Comparison of ENCODE assay signal across 7 cellular contexts in the genomic region with DNA sequence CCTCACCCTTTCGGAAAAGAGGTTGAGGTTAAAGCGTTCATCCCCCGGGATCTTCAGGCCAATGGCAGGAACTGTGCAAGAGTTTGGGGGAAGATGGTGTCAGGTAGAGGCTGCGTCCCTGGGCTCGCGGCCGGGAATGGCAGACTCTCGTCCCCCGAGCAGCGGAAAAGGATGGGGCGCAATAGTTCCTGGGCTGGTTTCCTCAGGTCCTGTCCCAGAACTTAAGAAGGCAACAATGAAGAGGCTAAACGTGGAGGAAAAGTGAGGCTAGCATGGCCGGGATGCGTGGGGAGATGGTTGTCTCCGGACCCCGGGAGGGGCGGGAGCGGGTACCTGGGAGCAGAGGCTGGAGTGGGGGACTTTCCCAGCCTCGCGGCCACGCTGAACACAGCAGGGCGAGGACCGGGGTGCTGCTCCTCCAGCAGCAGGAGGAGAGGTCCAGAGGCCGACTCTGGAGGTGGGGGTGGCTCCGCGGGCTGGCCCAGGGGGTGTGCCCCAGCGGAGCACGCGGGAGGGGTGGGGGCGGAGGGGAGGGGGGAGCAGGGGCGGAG. TPM values are rescaled to one million over a fixed set of nuclear protein-coding genes. Genes with fewer than 3 reads are reported as not detected.
DNase-seq lines count a peak whose midpoint lies in the region; TF ChIP-seq lines count a peak whose summit lies in the region.

No MANE protein-coding gene starts in this region.

- TF ChIP-seq CTCF in NB4 (IDR thresholded peaks at IDR 0.05; ENCODE audit: low read depth, low read length) = no peak
- TF ChIP-seq CTCF in breast epithelium (IDR thresholded peaks at IDR 0.05) = no peak
- no peak for TF ChIP-seq CTCF in liver (IDR thresholded peaks at IDR 0.05; ENCODE audit: low read depth, low read length, missing input control)
- no peak for TF ChIP-seq CTCF in tibial nerve (IDR thresholded peaks at IDR 0.05)

- no peaks in the 10 kb centered on the region for H3K4me1 ChIP-seq in breast epithelium
- H3K4me1 ChIP-seq in liver (ENCODE audit: control insufficient read depth in 4 of 4, insufficient read depth in 4 of 4, low read length in 3 of 4) = peaks cover 8 to 40% (median 24%) of the 10 kb centered on the region in 4 donors
- H3K4me1 ChIP-seq in tibial nerve = peaks cover 0 to 22% (median 9%) of the 10 kb centered on the region in 4 donors

- in situ Hi-C loops in GM18951 (cut with MboI; ENCODE audit: low sequenced_read_pairs, unreplicated experiment) = no loop called here

- H3K9ac ChIP-seq in liver (ENCODE audit: low read depth in 1 of 2, low read length in 2 of 2) = peak overlapping the region in 1 of 2 donors; percentile 12

- DNase-seq in NB4 (ENCODE audit: low read depth) (no peak), breast epithelium (ENCODE audit: low spot score in 2 of 2) (no peak), tibial nerve (ENCODE audit: low spot score in 2 of 2) (no peak), NCI-H510A treated with DMSO at 0.1 percent for 48 hours (lab: John Stamatoyannopoulos, UW) (no peak), erythroblast (lab: John Stamatoyannopoulos, UW) (no peak)

- intact Hi-C loops in breast epithelium (cut with DNase I; ENCODE audit: low total_unique reads) = no loop called here

- TF ChIP-seq EP300 in tibial nerve (IDR thresholded peaks at IDR 0.05) = no peak

- no peak for TF ChIP-seq RAD21 in liver (IDR thresholded peaks at IDR 0.05)

- peak overlapping the region; percentile 16 for H3K4me3 ChIP-seq in NB4 (ENCODE audit: low read depth, low read length)
- H3K4me3 ChIP-seq in breast epithelium = peak overlapping the region; percentile 51 to 75 (median 63)
- H3K4me3 ChIP-seq in liver (ENCODE audit: low read depth in 1 of 3, low read length in 3 of 3) = peak overlapping the region; percentile 51 to 80 (median 57)
- peak overlapping the region; percentile 37 to 76 (median 56) for H3K4me3 ChIP-seq in tibial nerve

- WGBS in liver = 13% methylated on average over 31 of the region's 31 CpGs
- 1% methylated on average over 23 to 29 of the region's 31 CpGs for WGBS in tibial nerve, 2 donors

- H3K27ac ChIP-seq in breast epithelium (no peak overlapping the region), liver (ENCODE audit: low read depth in 1 of 2, low read length in 2 of 2) (peak overlapping the region in 1 of 2 donors; percentile 19), tibial nerve (peak overlapping the region in 3 of 4 donors; percentile 60 to 77 (median 60))

- H3K27me3 ChIP-seq in breast epithelium = no peaks in the 10 kb centered on the region
- no peaks in the 10 kb centered on the region for H3K27me3 ChIP-seq in liver (ENCODE audit: control insufficient read depth in 4 of 4, insufficient read depth in 4 of 4, low read length in 3 of 4)
- H3K27me3 ChIP-seq in tibial nerve = peaks cover 0 to 29% of the 10 kb centered on the region in 2 donors

- peak; percentile 75 for TF ChIP-seq POLR2A in GM18951 (IDR thresholded peaks at IDR 0.05; ENCODE audit: extremely low read depth, insufficient read depth, insufficient read length)
- no peak for TF ChIP-seq POLR2A in NB4 (IDR thresholded peaks at IDR 0.05; ENCODE audit: extremely low read depth, insufficient read length)
- TF ChIP-seq POLR2A in breast epithelium (IDR thresholded peaks at IDR 0.05) = no peak
- no peak for TF ChIP-seq POLR2A in tibial nerve (IDR thresholded peaks at IDR 0.05)
- TF ChIP-seq POLR2A in erythroblast (IDR thresholded peaks at IDR 0.05; ENCODE audit: low read length) = no peak

- H3K36me3 ChIP-seq in breast epithelium = no peaks in the 10 kb centered on the region
- H3K36me3 ChIP-seq in liver (ENCODE audit: control insufficient read depth in 4 of 4, insufficient read depth in 3 of 4, low read depth in 1 of 4, low read length in 3 of 4) = no peaks in the 10 kb centered on the region
- H3K36me3 ChIP-seq in tibial nerve = no peaks in the 10 kb centered on the region

- H3K9me3 ChIP-seq in breast epithelium = no peaks in the 10 kb centered on the region
- H3K9me3 ChIP-seq in liver (ENCODE audit: control insufficient read depth in 4 of 4, low read length in 3 of 4) = no peaks in the 10 kb centered on the region
- H3K9me3 ChIP-seq in tibial nerve = no peaks in the 10 kb centered on the region

TF ChIP-seq in liver, 16 proteins besides CTCF, POLR2A, EP300 and RAD21:
- TF ChIP-seq REST (IDR thresholded peaks at IDR 0.05) = no peak
- TF ChIP-seq SP1 (IDR thresholded peaks at IDR 0.05) = no peak
- no peak for TF ChIP-seq JUND (IDR thresholded peaks at IDR 0.05)
- no peak for TF ChIP-seq NR2F2 (IDR thresholded peaks at IDR 0.05)
- no peak for TF ChIP-seq FOXA1 (IDR thresholded peaks at IDR 0.05)
- no peak for TF ChIP-seq TAF1 (conservative IDR thresholded peaks at IDR 0.05)
- no peak for TF ChIP-seq HNF4G (IDR thresholded peaks at IDR 0.05)
- TF ChIP-seq, protein P1, sequence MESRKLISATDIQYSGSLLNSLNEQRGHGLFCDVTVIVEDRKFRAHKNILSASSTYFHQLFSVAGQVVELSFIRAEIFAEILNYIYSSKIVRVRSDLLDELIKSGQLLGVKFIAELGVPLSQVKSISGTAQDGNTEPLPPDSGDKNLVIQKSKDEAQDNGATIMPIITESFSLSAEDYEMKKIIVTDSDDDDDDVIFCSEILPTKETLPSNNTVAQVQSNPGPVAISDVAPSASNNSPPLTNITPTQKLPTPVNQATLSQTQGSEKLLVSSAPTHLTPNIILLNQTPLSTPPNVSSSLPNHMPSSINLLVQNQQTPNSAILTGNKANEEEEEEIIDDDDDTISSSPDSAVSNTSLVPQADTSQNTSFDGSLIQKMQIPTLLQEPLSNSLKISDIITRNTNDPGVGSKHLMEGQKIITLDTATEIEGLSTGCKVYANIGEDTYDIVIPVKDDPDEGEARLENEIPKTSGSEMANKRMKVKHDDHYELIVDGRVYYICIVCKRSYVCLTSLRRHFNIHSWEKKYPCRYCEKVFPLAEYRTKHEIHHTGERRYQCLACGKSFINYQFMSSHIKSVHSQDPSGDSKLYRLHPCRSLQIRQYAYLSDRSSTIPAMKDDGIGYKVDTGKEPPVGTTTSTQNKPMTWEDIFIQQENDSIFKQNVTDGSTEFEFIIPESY (IDR thresholded peaks at IDR 0.05) = no peak
- TF ChIP-seq GABPA (IDR thresholded peaks at IDR 0.05 in 1 of 2, conservative IDR thresholded peaks at IDR 0.05 in 1 of 2) = no peak
- TF ChIP-seq, protein P2, sequence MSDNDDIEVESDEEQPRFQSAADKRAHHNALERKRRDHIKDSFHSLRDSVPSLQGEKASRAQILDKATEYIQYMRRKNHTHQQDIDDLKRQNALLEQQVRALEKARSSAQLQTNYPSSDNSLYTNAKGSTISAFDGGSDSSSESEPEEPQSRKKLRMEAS (IDR thresholded peaks at IDR 0.05) = no peak

RNA-seq across cellular contexts. Expression of gene IRF5, which starts 0.9 kb away (rescaled TPM):
- 10 to 100 TPM in 2 of 3 donors, 1 to 10 TPM in 1; 4.6 to 19.4 (median 11.1) TPM for total RNA-seq in breast epithelium
- total RNA-seq in liver = 1 to 10 TPM; 4.4 to 6.2 TPM
- 1 to 10 TPM; 4.3 to 4.6 TPM for polyA plus RNA-seq in liver
- 10 to 100 TPM in 3 of 4 donors, 1 to 10 TPM in 1; 7.8 to 28.8 (median 15.0) TPM for total RNA-seq in tibial nerve

RNA-seq across cellular contexts. Expression of gene KCP, which starts 28.1 kb away (rescaled TPM):
- 1 to 10 TPM in 1 of 3 donors, under 1 TPM in 2; 0.33 to 2.2 (median 0.88) TPM for total RNA-seq in breast epithelium
- total RNA-seq in liver = under 1 TPM; 0.05 to 0.08 TPM
- polyA plus RNA-seq in liver = under 1 TPM in 1 of 2 donors, not detected in 1; 0.02 TPM
- total RNA-seq in tibial nerve = under 1 TPM; 0.21 to 0.90 (median 0.40) TPM

Comparison
In these comparisons a context has a peak if more than half of its experiments do, and no peak if none do; other contexts are left out.
1. H3K27ac ChIP-seq: peak in tibial nerve (3 of 4); none in breast epithelium (0 of 2).
2. Peak in every context shown above with its lines, with median percentiles within 50 percentile points of each other: H3K4me3 ChIP-seq.